ENCODE assay signal across 21 cellular contexts in the genomic region with DNA sequence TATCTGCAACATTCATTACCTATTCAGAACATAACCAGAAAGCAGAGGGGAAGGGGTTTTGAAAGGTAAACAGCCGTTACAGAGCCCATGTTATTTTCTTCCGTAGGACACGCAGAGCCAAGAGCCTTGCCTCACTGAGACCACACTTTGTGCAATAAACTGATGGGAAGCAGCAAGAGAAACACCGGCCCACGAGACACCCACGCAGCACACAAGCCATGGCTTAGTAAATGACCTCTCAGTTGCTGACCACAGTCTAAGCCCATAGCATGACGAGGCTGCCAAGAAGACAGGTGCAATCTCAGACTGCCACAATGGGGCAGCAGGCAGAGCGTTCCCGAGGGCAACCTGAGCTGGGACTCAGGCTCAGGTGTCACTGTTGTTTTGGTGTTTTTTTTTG. TPM values are rescaled to one million over a fixed set of nuclear protein-coding genes. Genes with fewer than 3 reads are reported as not detected.
DNase-seq lines count a peak whose midpoint lies in the region; ATAC-seq and TF ChIP-seq lines count a peak whose summit lies in the region.
"Had no signal": no experiment of that assay in that cellular context is flagged by ENCODE, and none has a peak within 500 bp of the region (broad histone marks: within the 10 kb centered on the region; RNA-seq: fewer than 3 reads in every experiment).

No MANE protein-coding gene starts in this region.

- H3K9me2 ChIP-seq in GM23338 (ENCODE audit: insufficient read depth) = no peaks in the 10 kb centered on the region

- H3K27ac ChIP-seq in GM23338 (ENCODE audit: low read depth) = no peak overlapping the region
- no peak overlapping the region for H3K27ac ChIP-seq in osteoblast (ENCODE audit: low read depth, low read length)
- H3K27ac ChIP-seq: C4-2B, SK-N-MC had no signal

- H3K27me3 Mint-ChIP-seq in GM23338 (ENCODE audit: insufficient read depth, low read depth, poor library complexity) (no peaks in the 10 kb centered on the region), HFFc6 (ENCODE audit: insufficient read depth) (peaks cover 1% of the 10 kb centered on the region; the same call in 1 of the 2 replicates)
- H3K27me3 Mint-ChIP-seq: activated naive CD8-positive, alpha-beta T cell treated with anti-CD3 and anti-CD28 coated beads for 36 hours had no signal

- H3K4me3 ChIP-seq in GM23338 (no peak overlapping the region), osteoblast (ENCODE audit: insufficient read depth, low read length) (no peak overlapping the region)
- H3K4me3 ChIP-seq: MG63, sigmoid colon, SK-N-MC had no signal

- H2AFZ ChIP-seq in GM23338 = no peak overlapping the region
- no peak overlapping the region for H2AFZ ChIP-seq in osteoblast (ENCODE audit: low read length)

- H3K27me3 ChIP-seq in GM23338 (ENCODE audit: insufficient read depth) (no peaks in the 10 kb centered on the region), osteoblast (ENCODE audit: insufficient read depth, low read length) (no peaks in the 10 kb centered on the region)
- H3K27me3 ChIP-seq: MG63, sigmoid colon had no signal

- no peak overlapping the region for H3K4me2 ChIP-seq in GM23338
- H3K4me2 ChIP-seq in osteoblast (ENCODE audit: insufficient read depth, low read length) = no peak overlapping the region

- no peaks in the 10 kb centered on the region for H3K36me3 Mint-ChIP-seq in GM23338 (ENCODE audit: low read depth)
- H3K36me3 Mint-ChIP-seq in HFFc6 (ENCODE audit: low read depth) = no peaks in the 10 kb centered on the region
- H3K36me3 Mint-ChIP-seq: activated naive CD8-positive, alpha-beta T cell treated with anti-CD3 and anti-CD28 coated beads for 36 hours; IgD-negative memory B cell; natural killer cell had no signal

- H3K79me2 ChIP-seq in GM23338 (replicated peaks; ENCODE audit: insufficient read depth) = no peaks in the 10 kb centered on the region
- no peaks in the 10 kb centered on the region for H3K79me2 ChIP-seq in osteoblast (ENCODE audit: insufficient read depth, low read length)

- H3K4me3 Mint-ChIP-seq in GM23338 (no peak overlapping the region), HFFc6 (no peak overlapping the region)
- H3K4me3 Mint-ChIP-seq: activated naive CD8-positive, alpha-beta T cell treated with anti-CD3 and anti-CD28 coated beads for 36 hours; effector memory CD8-positive, alpha-beta T cell; IgD-negative memory B cell; natural killer cell; T-helper 17 cell had no signal

- peak; percentile 54 for ATAC-seq in GM23338
- ATAC-seq: effector memory CD8-positive, alpha-beta T cell; natural killer cell; T-helper 17 cell had no signal

- H4K20me1 ChIP-seq in GM23338 (replicated peaks; ENCODE audit: insufficient read depth) = peaks cover 4% of the 10 kb centered on the region; the same call in 1 of the 2 replicates
- H4K20me1 ChIP-seq in osteoblast (ENCODE audit: insufficient read depth, low read length) = no peaks in the 10 kb centered on the region

- no peak; a peak in 1 of 4 replicates for TF ChIP-seq CTCF in GM23338 (conservative IDR thresholded peaks at IDR 0.05; ENCODE audit: low read depth in 2 of 2)
- no peak for TF ChIP-seq CTCF in osteoblast (IDR thresholded peaks at IDR 0.05; ENCODE audit: extremely low read depth, low read depth, low read length)
- TF ChIP-seq CTCF in HFFc6 (IDR thresholded peaks at IDR 0.05) = no peak

- H3K4me1 Mint-ChIP-seq in GM23338 = peaks cover 7% of the 10 kb centered on the region
- no peaks in the 10 kb centered on the region for H3K4me1 Mint-ChIP-seq in HFFc6 (ENCODE audit: low read depth)
- H3K4me1 Mint-ChIP-seq: activated naive CD8-positive, alpha-beta T cell treated with anti-CD3 and anti-CD28 coated beads for 36 hours; IgD-negative memory B cell; natural killer cell; T-helper 17 cell had no signal

- DNase-seq in GM23338 (ENCODE audit: low spot score) (no peak), MV-4-11 (lab: John Stamatoyannopoulos, UW) (peak; percentile 27), cerebellum (ENCODE audit: low spot score) (peak; percentile 8), osteoblast (ENCODE audit: insufficient read length, low spot score, missing footprints) (peak; percentile 25), mucosa of gallbladder (ENCODE audit: low spot score) (no peak), HFFc6 (no peak)
- no peak for DNase-seq in activated naive CD4-positive, alpha-beta T cell (lab: John Stamatoyannopoulos, UW)
- DNase-seq: activated CD4-positive, alpha-beta T cell treated with anti-CD3 and anti-CD28 coated beads for 4 hours; activated naive CD8-positive, alpha-beta T cell treated with anti-CD3 and anti-CD28 coated beads for 36 hours; effector memory CD8-positive, alpha-beta T cell; GOT3; kidney; MG63; natural killer cell; NCI-H187 treated with DMSO at 0.1 percent for 48 hours; NCI-H524 treated with DMSO at 0.1 percent for 48 hours; sigmoid colon; T-helper 17 cell had no signal

- H3K36me3 ChIP-seq in GM23338 (ENCODE audit: insufficient read depth) = no peaks in the 10 kb centered on the region
- no peaks in the 10 kb centered on the region for H3K36me3 ChIP-seq in osteoblast (ENCODE audit: insufficient read depth, low read length)
- H3K36me3 ChIP-seq: MG63 had no signal

- no peaks in the 10 kb centered on the region for H3K9me3 ChIP-seq in osteoblast (ENCODE audit: low read depth, low read length)
- H3K9me3 ChIP-seq: MG63, sigmoid colon had no signal

- no peaks in the 10 kb centered on the region for H3F3A ChIP-seq in GM23338 (replicated peaks; ENCODE audit: low read depth)

- H3K27ac Mint-ChIP-seq in GM23338 = no peak overlapping the region
- no peak overlapping the region for H3K27ac Mint-ChIP-seq in HFFc6
- H3K27ac Mint-ChIP-seq: activated naive CD8-positive, alpha-beta T cell treated with anti-CD3 and anti-CD28 coated beads for 36 hours; effector memory CD8-positive, alpha-beta T cell; IgD-negative memory B cell; natural killer cell; T-helper 17 cell had no signal

- H3K9me3 Mint-ChIP-seq in GM23338 = no peaks in the 10 kb centered on the region
- no peaks in the 10 kb centered on the region for H3K9me3 Mint-ChIP-seq in HFFc6
- H3K9me3 Mint-ChIP-seq: activated naive CD8-positive, alpha-beta T cell treated with anti-CD3 and anti-CD28 coated beads for 36 hours; effector memory CD8-positive, alpha-beta T cell; IgD-negative memory B cell; natural killer cell had no signal

- H3K4me1 ChIP-seq in GM23338 (ENCODE audit: insufficient read depth) (no peaks in the 10 kb centered on the region), osteoblast (ENCODE audit: insufficient read depth, low read length) (no peaks in the 10 kb centered on the region)

TF ChIP-seq in GM23338, 12 proteins besides CTCF, POLR2A, EP300 and RAD21:
- TF ChIP-seq STAT1 (IDR thresholded peaks at IDR 0.05; ENCODE audit: unreplicated experiment) (no peak), ZNF114 (CRISPR knock-in tag; IDR thresholded peaks at IDR 0.05) (no peak)

RNA-seq across cellular contexts. Expression of a gene that starts 59.6 kb away (rescaled TPM):
- total RNA-seq in GM23338 (2014; rRNA removed; shearing (Covaris generic)) = 34.6 and 48.4 TPM in 2 replicates
- 20.2 and 24.0 TPM in 2 replicates for polyA plus RNA-seq in GM23338 (2016; fragmentation: Nextera tagmentation; extraction: Ambion mirVana)
- total RNA-seq in cerebellum = 21.6 TPM
- total RNA-seq in osteoblast = 3.8 and 4.0 TPM in 2 replicates
- total RNA-seq in mucosa of gallbladder = 3.0 TPM
- 1 to 10 TPM; 1.2 to 3.6 (median 3.2) TPM for total RNA-seq in HFFc6 (2021; fragmentation: NEBNext Ultra II Directional; extraction: Animal tissue kit (Norgen Biotek cat#: 25700))

Comparison
In these comparisons a context has a peak if more than half of its experiments do, and no peak if none do; other contexts are left out.
1. DNase-seq: peak in MV-4-11 (single experiment), cerebellum (single experiment) and osteoblast (single experiment); none in GM23338 (single experiment), activated naive CD4-positive, alpha-beta T cell (0 of 4), mucosa of gallbladder (single experiment) and HFFc6 (single experiment).